Comparison of ENCODE assay signal across 21 cellular contexts in the genomic region with DNA sequence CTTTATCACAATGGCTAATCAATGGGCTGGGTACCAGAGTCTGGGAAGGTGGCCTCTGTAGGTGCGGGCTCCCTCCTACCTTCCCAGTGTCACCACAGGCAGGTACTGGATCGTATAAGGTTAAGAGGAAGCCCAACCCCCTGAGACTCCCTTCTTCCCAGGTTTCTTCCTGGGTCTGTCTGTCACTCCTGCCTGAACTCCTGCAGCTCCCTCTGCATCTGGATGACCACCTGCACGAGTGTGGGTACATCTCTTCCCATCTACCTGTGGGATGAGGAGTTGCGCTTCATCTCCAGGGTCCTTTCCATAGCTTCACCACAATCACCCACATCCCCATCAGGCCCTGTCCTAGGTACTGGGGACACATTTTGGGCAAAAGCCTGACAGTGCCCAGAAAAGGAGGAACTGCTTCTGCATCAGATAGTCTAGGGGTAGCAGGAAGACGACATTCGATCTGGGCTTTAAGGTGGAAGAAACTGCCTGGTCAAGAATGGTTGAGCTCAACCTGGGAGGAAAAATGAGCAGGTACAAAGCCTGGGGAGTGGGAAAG.
DNase-seq lines count a peak whose midpoint lies in the region; ATAC-seq, FAIRE-seq and TF ChIP-seq lines count a peak whose summit lies in the region.
"Had no signal": no experiment of that assay in that cellular context is flagged by ENCODE, and none has a peak within 500 bp of the region (broad histone marks: within the 10 kb centered on the region; RNA-seq: fewer than 3 reads in every experiment).

No MANE protein-coding gene starts in this region.

- no peak for ATAC-seq in stimulated activated memory B cell treated with anti-CD40 and anti-IgM and Interleukin-4, amounts not matched to agents 10 μg/mL and 1 μg/mL and 100 μg/mL, for 72 hours
- ATAC-seq: GM23338 had no signal

- peaks cover 2% of the 10 kb centered on the region for H3K27me3 ChIP-seq in bronchial epithelial cell (ENCODE audit: control insufficient read depth, insufficient read depth, low read length)
- H3K27me3 ChIP-seq in esophagus muscularis mucosa: no peaks in the 10 kb centered on the region

- peaks cover 48% of the 10 kb centered on the region for H3K27me3 Mint-ChIP-seq in osteocyte (ENCODE audit: unreplicated experiment)
- peaks cover 9% of the 10 kb centered on the region for H3K27me3 Mint-ChIP-seq in stimulated activated memory B cell treated with anti-CD40 and anti-IgM and Interleukin-4, amounts not matched to agents 10 μg/mL and 1 μg/mL and 100 μg/mL, for 72 hours
- H3K27me3 Mint-ChIP-seq: CD4-positive, alpha-beta T cell had no signal

- H3K4me3 Mint-ChIP-seq in osteocyte (ENCODE audit: unreplicated experiment): no peak overlapping the region
- no peak overlapping the region for H3K4me3 Mint-ChIP-seq in stimulated activated memory B cell treated with anti-CD40 and anti-IgM and Interleukin-4, amounts not matched to agents 10 μg/mL and 1 μg/mL and 100 μg/mL, for 72 hours
- H3K4me3 Mint-ChIP-seq: CD4-positive, alpha-beta T cell; GM23338; HFFc6 had no signal

- TF ChIP-seq EP300 in esophagus muscularis mucosa (IDR thresholded peaks at IDR 0.05): no peak

- H3K9me3 ChIP-seq in HEK293 (ENCODE audit: control insufficient read depth, insufficient read depth, low read depth, low read length) (no peaks in the 10 kb centered on the region), esophagus muscularis mucosa (no peaks in the 10 kb centered on the region)
- H3K9me3 ChIP-seq: Caco-2 had no signal

- DNase-seq in bronchial epithelial cell (ENCODE audit: low read depth) (no peak), esophagus muscularis mucosa (ENCODE audit: extremely low spot score) (peak; percentile 74), osteocyte (ENCODE audit: extremely low spot score, unreplicated experiment) (peak; percentile 56)
- no peak for DNase-seq in stimulated activated naive CD4-positive, alpha-beta T cell treated with Interleukin-2 at 50 U/mL for 16 hours (lab: John Stamatoyannopoulos, UW)
- no peak for DNase-seq in activated T-cell treated with anti-CD3 and anti-CD28 coated beads, Interleukin-2, amount 50 U/mL, for 1 hour
- DNase-seq: AML-193; Caco-2; CD4-positive, alpha-beta T cell; HCEC 1CT; HFFc6 had no signal

- peaks cover 4% of the 10 kb centered on the region for H3K4me1 Mint-ChIP-seq in osteocyte (ENCODE audit: unreplicated experiment)
- H3K4me1 Mint-ChIP-seq in stimulated activated memory B cell treated with anti-CD40 and anti-IgM and Interleukin-4, amounts not matched to agents 10 μg/mL and 1 μg/mL and 100 μg/mL, for 72 hours: no peaks in the 10 kb centered on the region

- POLR2A ChIA-PET in HEK293 (lab: Yijun Ruan, JAX): no interaction called here

- H3K4me3 ChIP-seq in HEK293 (ENCODE audit: low read depth, low read length) (no peak overlapping the region), bronchial epithelial cell (ENCODE audit: low read depth, low read length) (no peak overlapping the region), esophagus muscularis mucosa (no peak overlapping the region)
- H3K4me3 ChIP-seq: GM23338 had no signal

- WGBS in esophagus muscularis mucosa: 77% methylated on average over 6 of the region's 6 CpGs

- TF ChIP-seq POLR2A in esophagus muscularis mucosa (IDR thresholded peaks at IDR 0.05; ENCODE audit: low read depth): no peak

- no peaks in the 10 kb centered on the region for H3K36me3 ChIP-seq in HEK293 (ENCODE audit: control insufficient read depth in 2 of 2, insufficient read depth in 1 of 2, low read length in 2 of 2)
- no peaks in the 10 kb centered on the region for H3K36me3 ChIP-seq in bronchial epithelial cell (ENCODE audit: control insufficient read depth, insufficient read depth, low read length)
- no peaks in the 10 kb centered on the region for H3K36me3 ChIP-seq in esophagus muscularis mucosa

- no peaks in the 10 kb centered on the region for H3K36me3 Mint-ChIP-seq in osteocyte (ENCODE audit: unreplicated experiment)
- H3K36me3 Mint-ChIP-seq in stimulated activated memory B cell treated with anti-CD40 and anti-IgM and Interleukin-4, amounts not matched to agents 10 μg/mL and 1 μg/mL and 100 μg/mL, for 72 hours: no peaks in the 10 kb centered on the region

- H3K27ac Mint-ChIP-seq in osteocyte (ENCODE audit: unreplicated experiment): no peak overlapping the region
- no peak overlapping the region for H3K27ac Mint-ChIP-seq in stimulated activated memory B cell treated with anti-CD40 and anti-IgM and Interleukin-4, amounts not matched to agents 10 μg/mL and 1 μg/mL and 100 μg/mL, for 72 hours
- H3K27ac Mint-ChIP-seq: CD4-positive, alpha-beta T cell; GM23338; HFFc6 had no signal

- CTCF ChIA-PET in HEK293 (lab: Yijun Ruan, JAX): no interaction called here

- no peaks in the 10 kb centered on the region for H3K4me1 ChIP-seq in HEK293 (ENCODE audit: control insufficient read depth, insufficient read depth, low read length)
- H3K4me1 ChIP-seq in esophagus muscularis mucosa: no peaks in the 10 kb centered on the region
- H3K4me1 ChIP-seq: Caco-2 had no signal

- H3K27ac ChIP-seq in HEK293 (ENCODE audit: extremely low read depth, low read depth, low read length): no peak overlapping the region
- no peak overlapping the region for H3K27ac ChIP-seq in esophagus muscularis mucosa (replicated peaks in 1 of 4)
- H3K27ac ChIP-seq: C4-2B, HL-60 had no signal

- FAIRE-seq in bronchial epithelial cell (lab: Jason Lieb, UNC): peak; percentile 40
- FAIRE-seq: A204.1, D721Med, G401.6, GM12891, GM19239, H54 had no signal

- TF ChIP-seq CTCF in HEK293 (tag by site-specific recombination; IDR thresholded peaks at IDR 0.05) (no peak), bronchial epithelial cell (IDR thresholded peaks at IDR 0.05; ENCODE audit: insufficient read depth, low read length, severe bottlenecking) (no peak), esophagus muscularis mucosa (IDR thresholded peaks at IDR 0.05) (no peak), osteocyte (IDR thresholded peaks at IDR 0.05) (no peak)

- no peaks in the 10 kb centered on the region for H3K9me3 Mint-ChIP-seq in osteocyte (ENCODE audit: unreplicated experiment)
- H3K9me3 Mint-ChIP-seq in stimulated activated memory B cell treated with anti-CD40 and anti-IgM and Interleukin-4, amounts not matched to agents 10 μg/mL and 1 μg/mL and 100 μg/mL, for 72 hours: no peaks in the 10 kb centered on the region
- H3K9me3 Mint-ChIP-seq: CD4-positive, alpha-beta T cell; GM23338; HFFc6 had no signal

- intact Hi-C loops in esophagus muscularis mucosa (cut with DNase I): loop anchor here (10.0 kb wide), 1 partner anchor 86 kb away; no protein-coding TSS in a partner anchor

TF ChIP-seq in HEK293, 187 proteins besides CTCF, POLR2A, EP300 and RAD21:
- TF ChIP-seq SCRT1 (tag by site-specific recombination; IDR thresholded peaks at IDR 0.05; ENCODE audit: borderline replicate concordance): no peak
- TF ChIP-seq, protein P1, sequence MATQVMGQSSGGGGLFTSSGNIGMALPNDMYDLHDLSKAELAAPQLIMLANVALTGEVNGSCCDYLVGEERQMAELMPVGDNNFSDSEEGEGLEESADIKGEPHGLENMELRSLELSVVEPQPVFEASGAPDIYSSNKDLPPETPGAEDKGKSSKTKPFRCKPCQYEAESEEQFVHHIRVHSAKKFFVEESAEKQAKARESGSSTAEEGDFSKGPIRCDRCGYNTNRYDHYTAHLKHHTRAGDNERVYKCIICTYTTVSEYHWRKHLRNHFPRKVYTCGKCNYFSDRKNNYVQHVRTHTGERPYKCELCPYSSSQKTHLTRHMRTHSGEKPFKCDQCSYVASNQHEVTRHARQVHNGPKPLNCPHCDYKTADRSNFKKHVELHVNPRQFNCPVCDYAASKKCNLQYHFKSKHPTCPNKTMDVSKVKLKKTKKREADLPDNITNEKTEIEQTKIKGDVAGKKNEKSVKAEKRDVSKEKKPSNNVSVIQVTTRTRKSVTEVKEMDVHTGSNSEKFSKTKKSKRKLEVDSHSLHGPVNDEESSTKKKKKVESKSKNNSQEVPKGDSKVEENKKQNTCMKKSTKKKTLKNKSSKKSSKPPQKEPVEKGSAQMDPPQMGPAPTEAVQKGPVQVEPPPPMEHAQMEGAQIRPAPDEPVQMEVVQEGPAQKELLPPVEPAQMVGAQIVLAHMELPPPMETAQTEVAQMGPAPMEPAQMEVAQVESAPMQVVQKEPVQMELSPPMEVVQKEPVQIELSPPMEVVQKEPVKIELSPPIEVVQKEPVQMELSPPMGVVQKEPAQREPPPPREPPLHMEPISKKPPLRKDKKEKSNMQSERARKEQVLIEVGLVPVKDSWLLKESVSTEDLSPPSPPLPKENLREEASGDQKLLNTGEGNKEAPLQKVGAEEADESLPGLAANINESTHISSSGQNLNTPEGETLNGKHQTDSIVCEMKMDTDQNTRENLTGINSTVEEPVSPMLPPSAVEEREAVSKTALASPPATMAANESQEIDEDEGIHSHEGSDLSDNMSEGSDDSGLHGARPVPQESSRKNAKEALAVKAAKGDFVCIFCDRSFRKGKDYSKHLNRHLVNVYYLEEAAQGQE (tag by site-specific recombination; IDR thresholded peaks at IDR 0.05): 0 out of 2 replicates have a peak, but pooled peaks have one; percentile 13

Comparison
In these comparisons a context has a peak if more than half of its experiments do, and no peak if none do; other contexts are left out.
1. DNase-seq: peak in esophagus muscularis mucosa (single experiment) and osteocyte (single experiment); none in bronchial epithelial cell (single experiment), stimulated activated naive CD4-positive, alpha-beta T cell treated with Interleukin-2 at 50 U/mL for 16 hours (single experiment) and activated T-cell treated with anti-CD3 and anti-CD28 coated beads, Interleukin-2, amount 50 U/mL, for 1 hour (single experiment).